ENCODE assay signal across 1 cellular context in genomic region chr3:133887075-133887950, GRCh38.
TF ChIP-seq lines count a peak whose summit lies in the region.

No MANE protein-coding gene starts in this region.

TF ChIP-seq in GM23338, 12 proteins besides CTCF, POLR2A, EP300 and RAD21 (continued from another document):
- TF ChIP-seq ZNF462 (CRISPR knock-in tag; IDR thresholded peaks at IDR 0.05) (no peak), ZNF331 (CRISPR knock-in tag; IDR thresholded peaks at IDR 0.05; ENCODE audit: low read depth) (no peak), EZH2 (IDR thresholded peaks at IDR 0.05; ENCODE audit: low read depth, unreplicated experiment) (no peak), NANOG (IDR thresholded peaks at IDR 0.05; ENCODE audit: borderline replicate concordance) (no peak), CREB1 (CRISPR knock-in tag; IDR thresholded peaks at IDR 0.05; ENCODE audit: low read depth) (no peak), JUNB (IDR thresholded peaks at IDR 0.05; ENCODE audit: unreplicated experiment) (no peak)
- TF ChIP-seq, protein P1, sequence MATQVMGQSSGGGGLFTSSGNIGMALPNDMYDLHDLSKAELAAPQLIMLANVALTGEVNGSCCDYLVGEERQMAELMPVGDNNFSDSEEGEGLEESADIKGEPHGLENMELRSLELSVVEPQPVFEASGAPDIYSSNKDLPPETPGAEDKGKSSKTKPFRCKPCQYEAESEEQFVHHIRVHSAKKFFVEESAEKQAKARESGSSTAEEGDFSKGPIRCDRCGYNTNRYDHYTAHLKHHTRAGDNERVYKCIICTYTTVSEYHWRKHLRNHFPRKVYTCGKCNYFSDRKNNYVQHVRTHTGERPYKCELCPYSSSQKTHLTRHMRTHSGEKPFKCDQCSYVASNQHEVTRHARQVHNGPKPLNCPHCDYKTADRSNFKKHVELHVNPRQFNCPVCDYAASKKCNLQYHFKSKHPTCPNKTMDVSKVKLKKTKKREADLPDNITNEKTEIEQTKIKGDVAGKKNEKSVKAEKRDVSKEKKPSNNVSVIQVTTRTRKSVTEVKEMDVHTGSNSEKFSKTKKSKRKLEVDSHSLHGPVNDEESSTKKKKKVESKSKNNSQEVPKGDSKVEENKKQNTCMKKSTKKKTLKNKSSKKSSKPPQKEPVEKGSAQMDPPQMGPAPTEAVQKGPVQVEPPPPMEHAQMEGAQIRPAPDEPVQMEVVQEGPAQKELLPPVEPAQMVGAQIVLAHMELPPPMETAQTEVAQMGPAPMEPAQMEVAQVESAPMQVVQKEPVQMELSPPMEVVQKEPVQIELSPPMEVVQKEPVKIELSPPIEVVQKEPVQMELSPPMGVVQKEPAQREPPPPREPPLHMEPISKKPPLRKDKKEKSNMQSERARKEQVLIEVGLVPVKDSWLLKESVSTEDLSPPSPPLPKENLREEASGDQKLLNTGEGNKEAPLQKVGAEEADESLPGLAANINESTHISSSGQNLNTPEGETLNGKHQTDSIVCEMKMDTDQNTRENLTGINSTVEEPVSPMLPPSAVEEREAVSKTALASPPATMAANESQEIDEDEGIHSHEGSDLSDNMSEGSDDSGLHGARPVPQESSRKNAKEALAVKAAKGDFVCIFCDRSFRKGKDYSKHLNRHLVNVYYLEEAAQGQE (IDR thresholded peaks at IDR 0.05; ENCODE audit: unreplicated experiment): no peak
